22 cellular contexts compared by ENCODE assay signal in the genomic region with DNA sequence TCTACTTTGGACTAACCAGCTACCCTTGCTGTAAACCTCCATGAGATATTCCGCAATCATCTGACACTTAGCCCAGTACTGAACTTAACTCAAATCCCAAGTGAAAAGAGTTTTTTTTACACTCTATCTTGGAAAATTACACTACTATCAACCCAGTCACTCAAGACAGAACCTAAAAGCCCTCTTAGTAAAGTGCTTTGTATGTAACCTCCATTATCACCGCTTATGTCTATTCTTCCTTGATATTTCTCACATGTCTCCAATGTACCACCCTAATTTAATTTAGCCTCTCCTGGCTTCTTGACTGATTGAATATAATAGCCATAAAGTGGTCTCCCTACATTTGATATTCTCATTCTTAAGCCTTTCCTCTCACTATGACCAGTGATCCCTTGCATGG.
"Had no signal": no experiment of that assay in that cellular context is flagged by ENCODE, and none has a peak within 500 bp of the region (broad histone marks: within the 10 kb centered on the region; RNA-seq: fewer than 3 reads in every experiment).

No MANE protein-coding gene starts in this region.

- ATAC-seq: left colon; left lung; lower lobe of right lung; naive thymus-derived CD8-positive, alpha-beta T cell; right lobe of liver; stimulated activated naive B cell treated with anti-CD40 and anti-IgM and Interleukin-4, amounts not matched to agents 10 μg/mL and 1 μg/mL and 100 μg/mL, for 72 hours; stimulated activated naive CD8-positive, alpha-beta T cell treated with anti-CD3 and anti-CD28 coated beads, Interleukin-15, Interleukin-2, amounts not matched to agents 100 U/mL and 50 U/mL, for 24 hours; upper lobe of right lung had no signal

- H3K4me3 ChIP-seq: left lung, lower lobe of right lung, ovary, right atrium auricular region, right lobe of liver, suprapubic skin, thoracic aorta, tibial artery, upper lobe of right lung had no signal

- H3K27me3 ChIP-seq: left lung, ovary, right atrium auricular region, right lobe of liver, suprapubic skin, tibial artery, upper lobe of right lung had no signal

- H3K4me1 ChIP-seq: left lung, lower lobe of right lung, right atrium auricular region, right lobe of liver, suprapubic skin, tibial artery, upper lobe of right lung had no signal

- H3K9me3 ChIP-seq: ovary, right atrium auricular region, right lobe of liver, suprapubic skin, thoracic aorta, tibial artery, upper lobe of right lung had no signal

- DNase-seq: hypothalamus; immature natural killer cell; kidney; left colon; left lung; lower lobe of right lung; mammary epithelial cell; mesenchymal stem cell; naive thymus-derived CD8-positive, alpha-beta T cell; ovary; right lobe of liver; stimulated activated CD4-positive, alpha-beta T cell treated with anti-CD3 and anti-CD28 coated beads, Interleukin-12 subunit alpha, Interleukin-12 subunit beta, amount 100 ng/mL, for 4 hours; stimulated activated CD4-positive, alpha-beta T cell treated with anti-CD3 and anti-CD28 coated beads, Interleukin-15, amount 100 ng/mL, for 24 hours; stimulated activated CD4-positive, alpha-beta T cell treated with anti-CD3 and anti-CD28 coated beads, Interleukin-2, amount 100 ng/mL, for 24 hours; stimulated activated CD4-positive, alpha-beta T cell treated with anti-CD3 and anti-CD28 coated beads, Interleukin-4, amount 100 ng/mL, for 1 hour; stimulated activated naive B cell treated with anti-CD40 and anti-IgM and Interleukin-4, amounts not matched to agents 10 μg/mL and 1 μg/mL and 100 μg/mL, for 72 hours; stimulated activated naive CD8-positive, alpha-beta T cell treated with anti-CD3 and anti-CD28 coated beads, Interleukin-15, Interleukin-2, amounts not matched to agents 100 U/mL and 50 U/mL, for 24 hours; tibial artery; upper lobe of right lung had no signal

- H3K36me3 ChIP-seq: left lung, lower lobe of right lung, ovary, right atrium auricular region, right lobe of liver, suprapubic skin, thoracic aorta, tibial artery, upper lobe of right lung had no signal

- H3K27ac ChIP-seq: left lung, lower lobe of right lung, ovary, right atrium auricular region, right lobe of liver, suprapubic skin, thoracic aorta, tibial artery, upper lobe of right lung had no signal
